ENCODE assay signal across 1 cellular context in genomic region chr7:55593515-55594318, GRCh38.
TF ChIP-seq lines count a peak whose summit lies in the region.

No MANE protein-coding gene starts in this region.

TF ChIP-seq in K562, 482 proteins besides CTCF, POLR2A, EP300 and RAD21 (continued from another document):
- no peak for TF ChIP-seq ZNF639 (CRISPR knock-in tag; conservative IDR thresholded peaks at IDR 0.05 in 1 of 2, IDR thresholded peaks at IDR 0.05 in 1 of 2)
- 0 out of 2 replicates have a peak, but pooled peaks have one; percentile 3 for TF ChIP-seq CREM (IDR thresholded peaks at IDR 0.05; ENCODE audit: low read depth)
- no peak for TF ChIP-seq HMGN3 (IDR thresholded peaks at IDR 0.05; ENCODE audit: borderline replicate concordance, extremely low read depth, insufficient read length, low read depth, low read length)
- no peak for TF ChIP-seq ATF6 (CRISPR knock-in tag; IDR thresholded peaks at IDR 0.05)
- peak in 1 of 2 experiments; percentile 31; a peak in 1 of 4 replicates for TF ChIP-seq RCOR1 (IDR thresholded peaks at IDR 0.05; ENCODE audit: borderline replicate concordance in 1 of 2, low read depth in 2 of 2, low read length in 2 of 2)
- TF ChIP-seq MEF2D (tag; conservative IDR thresholded peaks at IDR 0.05; ENCODE audit: low read depth): peak; percentile 95
- TF ChIP-seq MEF2A (IDR thresholded peaks at IDR 0.05; ENCODE audit: control insufficient read depth, low read depth, low read length): peak; percentile 90
- peak; percentile 47; the same call in 1 of the 2 replicates for TF ChIP-seq KLF16 (IDR thresholded peaks at IDR 0.05)
- peak; percentile 64; the same call in 1 of the 2 replicates for TF ChIP-seq XRCC5 (IDR thresholded peaks at IDR 0.05; ENCODE audit: low read depth, low read length)
- peak; percentile 70 for TF ChIP-seq SMC3 (conservative IDR thresholded peaks at IDR 0.05; ENCODE audit: insufficient read depth, low read depth, low read length)
- TF ChIP-seq VEZF1 (CRISPR knock-in tag; IDR thresholded peaks at IDR 0.05): no peak
- TF ChIP-seq TCF7 (IDR thresholded peaks at IDR 0.05; ENCODE audit: borderline replicate concordance): peak; percentile 28; the same call in 1 of the 2 replicates
